ENCODE assay signal across 19 cellular contexts in genomic region chr10:10367277-10367676, GRCh38.
"Had no signal": no experiment of that assay in that cellular context is flagged by ENCODE, and none has a peak within 500 bp of the region (broad histone marks: within the 10 kb centered on the region; RNA-seq: fewer than 3 reads in every experiment).

No MANE protein-coding gene starts in this region.

- H3K36me3 ChIP-seq: heart right ventricle, pancreas, right lobe of liver, transverse colon had no signal

- H3K27me3 Mint-ChIP-seq: stimulated activated memory B cell treated with anti-CD40 and anti-IgM and Interleukin-4, amounts not matched to agents 10 μg/mL and 1 μg/mL and 100 μg/mL, for 72 hours had no signal

- H3K36me3 Mint-ChIP-seq: naive thymus-derived CD8-positive, alpha-beta T cell; stimulated activated memory B cell treated with anti-CD40 and anti-IgM and Interleukin-4, amounts not matched to agents 10 μg/mL and 1 μg/mL and 100 μg/mL, for 72 hours had no signal

- H3K4me3 Mint-ChIP-seq: naive thymus-derived CD8-positive, alpha-beta T cell; stimulated activated memory B cell treated with anti-CD40 and anti-IgM and Interleukin-4, amounts not matched to agents 10 μg/mL and 1 μg/mL and 100 μg/mL, for 72 hours; stimulated activated naive CD8-positive, alpha-beta T cell treated with anti-CD3 and anti-CD28 coated beads, Interleukin-15, amount 100 ng/mL, for 72 hours had no signal

- H3K4me1 ChIP-seq: pancreas, right lobe of liver, testis, transverse colon had no signal

- H3K27me3 ChIP-seq: dorsolateral prefrontal cortex, heart right ventricle, pancreas, right lobe of liver, testis, transverse colon had no signal

- H3K27ac ChIP-seq: heart right ventricle, pancreas, right lobe of liver, testis, transverse colon had no signal

- ATAC-seq: heart right ventricle; mucosa of descending colon; naive thymus-derived CD8-positive, alpha-beta T cell; pancreas; stimulated activated naive CD8-positive, alpha-beta T cell treated with anti-CD3 and anti-CD28 coated beads, Interleukin-15, amount 100 ng/mL, for 72 hours had no signal

- H3K9me3 Mint-ChIP-seq: stimulated activated memory B cell treated with anti-CD40 and anti-IgM and Interleukin-4, amounts not matched to agents 10 μg/mL and 1 μg/mL and 100 μg/mL, for 72 hours; stimulated activated naive CD8-positive, alpha-beta T cell treated with anti-CD3 and anti-CD28 coated beads, Interleukin-15, amount 100 ng/mL, for 72 hours had no signal

- H3K4me1 Mint-ChIP-seq: naive thymus-derived CD8-positive, alpha-beta T cell; stimulated activated memory B cell treated with anti-CD40 and anti-IgM and Interleukin-4, amounts not matched to agents 10 μg/mL and 1 μg/mL and 100 μg/mL, for 72 hours; stimulated activated naive CD8-positive, alpha-beta T cell treated with anti-CD3 and anti-CD28 coated beads, Interleukin-15, amount 100 ng/mL, for 72 hours had no signal

- DNase-seq: cortex of kidney; dorsolateral prefrontal cortex; effector CD8-positive, alpha-beta T cell; heart right ventricle; hypothalamus; kidney glomerular epithelial cell; mucosa of descending colon; naive thymus-derived CD8-positive, alpha-beta T cell; occipital lobe; pancreas; retina; right lobe of liver; stimulated activated CD4-positive, alpha-beta T cell treated with anti-CD3 and anti-CD28 coated beads, Interleukin-4, amount 100 ng/mL, for 1 hour; stimulated activated CD8-positive, alpha-beta memory T cell treated with anti-CD3 and anti-CD28 coated beads, Interleukin-4, amount 100 ng/mL, for 48 hours; stimulated activated naive CD8-positive, alpha-beta T cell treated with anti-CD3 and anti-CD28 coated beads, Interleukin-15, amount 100 ng/mL, for 72 hours; testis; transverse colon had no signal

- H3K27ac Mint-ChIP-seq: naive thymus-derived CD8-positive, alpha-beta T cell; progenitor cell of endocrine pancreas; stimulated activated memory B cell treated with anti-CD40 and anti-IgM and Interleukin-4, amounts not matched to agents 10 μg/mL and 1 μg/mL and 100 μg/mL, for 72 hours; stimulated activated naive CD8-positive, alpha-beta T cell treated with anti-CD3 and anti-CD28 coated beads, Interleukin-15, amount 100 ng/mL, for 72 hours had no signal

- H3K9me3 ChIP-seq: heart right ventricle, mucosa of descending colon, pancreas, right lobe of liver, testis, transverse colon had no signal

- H3K4me3 ChIP-seq: dorsolateral prefrontal cortex, heart right ventricle, mucosa of descending colon, pancreas, right lobe of liver, testis, transverse colon had no signal
